ENCODE assay signal across 17 cellular contexts in the genomic region with DNA sequence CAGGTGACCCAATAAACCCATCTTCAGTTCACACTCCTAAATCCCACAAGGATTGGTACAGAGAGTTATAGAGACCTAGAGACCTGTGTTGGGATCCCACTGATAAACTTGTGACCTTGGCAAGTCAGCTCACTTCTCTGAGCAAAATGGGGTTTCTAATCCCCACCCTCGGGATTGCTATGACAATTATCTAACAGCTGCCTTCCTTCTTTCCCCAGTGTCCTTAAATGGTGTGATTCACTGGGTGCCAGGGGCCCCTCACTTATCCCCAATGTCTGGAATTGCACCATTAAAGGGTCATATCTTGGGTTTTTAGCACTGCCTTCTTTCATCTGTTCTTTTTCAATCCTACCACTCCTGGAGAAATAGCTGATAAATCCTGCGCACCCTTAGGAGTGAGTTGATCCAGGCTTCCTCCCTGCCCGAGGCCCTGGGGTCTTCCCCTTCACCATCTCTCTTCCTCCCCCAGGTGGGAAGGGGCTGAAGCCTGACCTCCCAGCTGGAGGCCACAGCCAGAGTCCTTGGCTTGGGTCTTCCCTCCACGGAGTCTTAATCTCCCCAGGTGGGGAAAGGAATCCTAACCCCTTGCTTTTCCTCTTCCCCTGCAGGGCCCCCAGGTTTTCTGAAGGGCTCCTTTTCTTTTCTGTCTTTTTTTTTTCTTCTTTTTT. TPM values are rescaled to one million over a fixed set of nuclear protein-coding genes. Genes with fewer than 3 reads are reported as not detected.
DNase-seq lines count a peak whose midpoint lies in the region; ATAC-seq and TF ChIP-seq lines count a peak whose summit lies in the region.
"Had no signal": no experiment of that assay in that cellular context is flagged by ENCODE, and none has a peak within 500 bp of the region (broad histone marks: within the 10 kb centered on the region; RNA-seq: fewer than 3 reads in every experiment).

No MANE protein-coding gene starts in this region.

- no TSS peak for BruUV-seq in OCI-LY7 (replicated peaks; lab: Mats Ljungman, UMichigan)

- no peak for TF ChIP-seq POLR2A in heart left ventricle (IDR thresholded peaks at IDR 0.05)
- no peak for TF ChIP-seq POLR2A in erythroblast (IDR thresholded peaks at IDR 0.05; ENCODE audit: low read length)

- no peaks in the 10 kb centered on the region for H3K9me2 ChIP-seq in OCI-LY7 (ENCODE audit: insufficient read depth, low read length)

- H3K36me3 ChIP-seq in heart left ventricle (no peaks in the 10 kb centered on the region), OCI-LY7 (ENCODE audit: insufficient read depth, low read length) (no peaks in the 10 kb centered on the region)
- H3K36me3 ChIP-seq: BLaER1, SJCRH30 had no signal

- H4K20me1 ChIP-seq in OCI-LY7 (ENCODE audit: insufficient read depth, low read length) = no peaks in the 10 kb centered on the region
- H4K20me1 ChIP-seq: BLaER1 had no signal

- H3K4me1 ChIP-seq in heart left ventricle (no peaks in the 10 kb centered on the region), OCI-LY7 (ENCODE audit: insufficient read depth, low read length, poor library complexity, severe bottlenecking) (no peaks in the 10 kb centered on the region)
- H3K4me1 ChIP-seq: BLaER1 had no signal

- H3K79me2 ChIP-seq in OCI-LY7 (ENCODE audit: insufficient read depth, low read depth, low read length) = no peaks in the 10 kb centered on the region

- intact Hi-C loops in cardiac septum (cut with DNase I) (no loop called here), heart left ventricle (cut with DNase I) (loop anchor here in 3 of 10 donors (5.0 kb wide), 2 partner anchors 231 to 261 kb away; no protein-coding TSS in a partner anchor), posterior vena cava (cut with DNase I) (loop anchor here in 1 of 2 donors (10.0 kb wide), 1 partner anchor 228 kb away; no protein-coding TSS in a partner anchor), OCI-LY7 (cut with micrococcal nuclease; ENCODE audit: unreplicated experiment) (no loop called here)

- POLR2A ChIA-PET in OCI-LY7 (lab: Charles Lee) = no interaction called here

- no peak overlapping the region for H2AFZ ChIP-seq in OCI-LY7 (ENCODE audit: low read length)

- peaks cover 0 to 12% (median 0%) of the 10 kb centered on the region in 9 donors for H3K27me3 ChIP-seq in heart left ventricle
- H3K27me3 ChIP-seq: BLaER1, SJCRH30 had no signal

- DNase-seq in cardiac septum (ENCODE audit: low spot score) (peak; percentile 4), heart left ventricle (no peak), fibroblast of villous mesenchyme (ENCODE audit: low read depth) (peak; percentile 9), posterior vena cava (ENCODE audit: low spot score) (peak; percentile 35), OCI-LY7 (ENCODE audit: low spot score) (no peak), erythroblast (lab: John Stamatoyannopoulos, UW) (no peak)
- DNase-seq: CD4-positive, alpha-beta memory T cell; GF-D8; KBM-7; MV-4-11; NCI-H1417; NCI-H187 treated with DMSO at 0.1 percent for 48 hours; NCI-H226 had no signal

- no peak overlapping the region for H3K4me2 ChIP-seq in OCI-LY7 (ENCODE audit: low read length)
- H3K4me2 ChIP-seq: BLaER1 had no signal

- H3K9me3 ChIP-seq in heart left ventricle = peaks cover 0 to 6% (median 0%) of the 10 kb centered on the region in 12 donors
- no peaks in the 10 kb centered on the region for H3K9me3 ChIP-seq in OCI-LY7 (ENCODE audit: low read length)
- H3K9me3 ChIP-seq: BLaER1, SJCRH30 had no signal

- CTCF ChIA-PET in OCI-LY7 (lab: Charles Lee; ENCODE audit: unreplicated experiment) = no interaction called here

- WGBS in heart left ventricle, 4 donors = 25 to 46% (median 37%) methylated on average over 4 of the region's 4 CpGs

- ATAC-seq in heart left ventricle (no peak), GM19467 (IDR thresholded peaks at IDR 0.05; ENCODE audit: unreplicated experiment) (no peak)

- no peak for TF ChIP-seq CTCF in heart left ventricle (IDR thresholded peaks at IDR 0.05)
- TF ChIP-seq CTCF in fibroblast of villous mesenchyme (IDR thresholded peaks at IDR 0.05; ENCODE audit: insufficient read depth, low read depth, low read length) = no peak
- TF ChIP-seq CTCF in OCI-LY7 (conservative IDR thresholded peaks at IDR 0.05; ENCODE audit: low read length) = no peak

- no peak overlapping the region for H3K4me3 ChIP-seq in heart left ventricle
- no peak overlapping the region for H3K4me3 ChIP-seq in fibroblast of villous mesenchyme (ENCODE audit: low read depth, low read length)
- no peak overlapping the region for H3K4me3 ChIP-seq in OCI-LY7 (ENCODE audit: low read depth, low read length, poor library complexity, severe bottlenecking)
- H3K4me3 ChIP-seq: BLaER1, SJCRH30 had no signal

- H3K27ac ChIP-seq in heart left ventricle (no peak overlapping the region), OCI-LY7 (ENCODE audit: low read depth, low read length, poor library complexity, severe bottlenecking) (no peak overlapping the region)
- H3K27ac ChIP-seq: BLaER1, SJCRH30 had no signal

RNA-seq across cellular contexts. Expression of a gene that starts 39.7 kb away (rescaled TPM):
- total RNA-seq in cardiac septum (not detected), heart left ventricle (not detected), fibroblast of villous mesenchyme (not detected in 2 replicates), posterior vena cava (not detected), OCI-LY7 (2022) (not detected in 2 replicates)
- polyA plus RNA-seq in heart left ventricle = not detected
- not detected in 2 replicates for total RNA-seq in OCI-LY7 (2014; rRNA removed; shearing (Covaris generic))
- total RNA-seq: CD4-positive, alpha-beta memory T cell; H1 had no signal
- polyA plus RNA-seq: CD4-positive, alpha-beta memory T cell; H1 had no signal

Comparison
In these comparisons a context has a peak if more than half of its experiments do, and no peak if none do; other contexts are left out.
1. DNase-seq: peak in cardiac septum (single experiment), fibroblast of villous mesenchyme (single experiment) and posterior vena cava (single experiment); none in heart left ventricle (0 of 5), OCI-LY7 (single experiment) and erythroblast (0 of 2).